ENCODE assay signal across 11 cellular contexts in genomic region chrX:110125435-110125834, GRCh38.
DNase-seq lines count a peak whose midpoint lies in the region; ATAC-seq and TF ChIP-seq lines count a peak whose summit lies in the region.
"Had no signal": no experiment of that assay in that cellular context is flagged by ENCODE, and none has a peak within 500 bp of the region (broad histone marks: within the 10 kb centered on the region; RNA-seq: fewer than 3 reads in every experiment).

No MANE protein-coding gene starts in this region.

- no peak overlapping the region for H3K27ac Mint-ChIP-seq in effector memory CD8-positive, alpha-beta T cell
- H3K27ac Mint-ChIP-seq: stimulated activated naive CD8-positive, alpha-beta T cell treated with anti-CD3 and anti-CD28 coated beads, Interleukin-15, Interleukin-2, amounts not matched to agents 100 ng/mL and 50 ng/mL, for 24 hours had no signal

- in situ Hi-C loops in astrocyte of the cerebellum (cut with HindIII; ENCODE audit: low sequenced_read_pairs): no loop called here

- no peaks in the 10 kb centered on the region for H3K27me3 Mint-ChIP-seq in effector memory CD8-positive, alpha-beta T cell
- H3K27me3 Mint-ChIP-seq: stimulated activated naive CD8-positive, alpha-beta T cell treated with anti-CD3 and anti-CD28 coated beads, Interleukin-15, Interleukin-2, amounts not matched to agents 100 ng/mL and 50 ng/mL, for 24 hours had no signal

- no peak overlapping the region for H3K4me3 ChIP-seq in astrocyte of the cerebellum (ENCODE audit: low read depth, low read length)
- no peak overlapping the region for H3K4me3 ChIP-seq in kidney epithelial cell (ENCODE audit: low read depth, low read length)
- no peak overlapping the region for H3K4me3 ChIP-seq in lower lobe of right lung

- no peaks in the 10 kb centered on the region for H3K4me1 ChIP-seq in lower lobe of right lung

- H3K36me3 Mint-ChIP-seq in effector memory CD8-positive, alpha-beta T cell (ENCODE audit: insufficient read depth): no peaks in the 10 kb centered on the region

- peak; percentile 17 for DNase-seq in Ammon's horn (ENCODE audit: low spot score)
- DNase-seq in HuH-7 (ENCODE audit: low spot score): peak; percentile 30
- no peak for DNase-seq in astrocyte of the cerebellum (ENCODE audit: low read depth)
- no peak for DNase-seq in kidney epithelial cell (ENCODE audit: low read depth)
- DNase-seq in lower lobe of right lung: no peak
- no peak for DNase-seq in DMS153 treated with DMSO at 0.1 percent for 48 hours (lab: John Stamatoyannopoulos, UW; ENCODE audit: unreplicated experiment)
- no peak for DNase-seq in effector memory CD8-positive, alpha-beta T cell
- DNase-seq: activated T-cell treated with anti-CD3 and anti-CD28 coated beads for 4 hours, left cardiac atrium had no signal

- no peaks in the 10 kb centered on the region for H3K27me3 ChIP-seq in kidney epithelial cell (ENCODE audit: control insufficient read depth, insufficient read depth, low read length)
- H3K27me3 ChIP-seq in lower lobe of right lung (ENCODE audit: low read depth): no peaks in the 10 kb centered on the region

- H3K9me3 Mint-ChIP-seq in effector memory CD8-positive, alpha-beta T cell: no peaks in the 10 kb centered on the region
- H3K9me3 Mint-ChIP-seq: stimulated activated naive CD8-positive, alpha-beta T cell treated with anti-CD3 and anti-CD28 coated beads, Interleukin-15, Interleukin-2, amounts not matched to agents 100 ng/mL and 50 ng/mL, for 24 hours had no signal

- intact Hi-C loops in lower lobe of right lung (cut with DNase I): no loop called here

- no peak overlapping the region for H3K4me3 Mint-ChIP-seq in effector memory CD8-positive, alpha-beta T cell
- H3K4me3 Mint-ChIP-seq: stimulated activated naive CD8-positive, alpha-beta T cell treated with anti-CD3 and anti-CD28 coated beads, Interleukin-15, Interleukin-2, amounts not matched to agents 100 ng/mL and 50 ng/mL, for 24 hours had no signal

- ATAC-seq in lower lobe of right lung (no peak), HG03175 (IDR thresholded peaks at IDR 0.05; ENCODE audit: unreplicated experiment) (no peak)
- no peak for ATAC-seq in effector memory CD8-positive, alpha-beta T cell (replicated peaks)

- TF ChIP-seq CTCF in astrocyte of the cerebellum (IDR thresholded peaks at IDR 0.05; ENCODE audit: low read depth, low read length, missing control alignments) (peak; percentile 59), kidney epithelial cell (IDR thresholded peaks at IDR 0.05; ENCODE audit: insufficient read depth, low read length, poor library complexity, severe bottlenecking) (peak; percentile 29), lower lobe of right lung (IDR thresholded peaks at IDR 0.05) (no peak)

- no peak overlapping the region for H3K27ac ChIP-seq in lower lobe of right lung

- H3K36me3 ChIP-seq in kidney epithelial cell (ENCODE audit: control insufficient read depth, insufficient read depth, low read length) (no peaks in the 10 kb centered on the region), lower lobe of right lung (no peaks in the 10 kb centered on the region)

- H3K4me1 Mint-ChIP-seq in effector memory CD8-positive, alpha-beta T cell (ENCODE audit: low read depth in 2 of 2): peaks cover 0 to 2% of the 10 kb centered on the region in 2 donors

- no peaks in the 10 kb centered on the region for H3K9me3 ChIP-seq in lower lobe of right lung

Comparison
In these comparisons a context has a peak if more than half of its experiments do, and no peak if none do; other contexts are left out.
1. DNase-seq: peak in Ammon's horn (single experiment) and HuH-7 (single experiment); none in astrocyte of the cerebellum (single experiment), kidney epithelial cell (single experiment), lower lobe of right lung (single experiment), DMS153 treated with DMSO at 0.1 percent for 48 hours (single experiment) and effector memory CD8-positive, alpha-beta T cell (0 of 3).